8 cellular contexts compared by ENCODE assay signal in genomic region chr4:1633993-1634392, GRCh38.
"Had no signal": no experiment of that assay in that cellular context is flagged by ENCODE, and none has a peak within 500 bp of the region (broad histone marks: within the 10 kb centered on the region; RNA-seq: fewer than 3 reads in every experiment).

No MANE protein-coding gene starts in this region.

- FAIRE-seq: G401.6, GM12878, GM12891, GM12892, GM18507, GM19239 had no signal

- ATAC-seq: GM12878 had no signal

- H3K4me3 ChIP-seq: GM12878 had no signal

- DNase-seq: GDM1, GF-D8 had no signal
